In genomic region chr1:43382027-43382771, GRCh38 we compare ENCODE assay signal across 11 cellular contexts.
DNase-seq lines count a peak whose midpoint lies in the region; ATAC-seq lines count a peak whose summit lies in the region.
"Had no signal": no experiment of that assay in that cellular context is flagged by ENCODE, and none has a peak within 500 bp of the region (broad histone marks: within the 10 kb centered on the region; RNA-seq: fewer than 3 reads in every experiment).

No MANE protein-coding gene starts in this region.

- ATAC-seq in GM18868 (IDR thresholded peaks at IDR 0.05; ENCODE audit: unreplicated experiment) (no peak), HG03432 (IDR thresholded peaks at IDR 0.05; ENCODE audit: unreplicated experiment) (no peak)
- ATAC-seq: effector memory CD8-positive, alpha-beta T cell had no signal

- peak overlapping the region; percentile 99 for H3K27ac ChIP-seq in substantia nigra (ENCODE audit: low read depth, low read length, poor library complexity, severe bottlenecking)
- H3K27ac ChIP-seq: KMS-11 had no signal

- DNase-seq in NCI-H1105 treated with DMSO at 0.1 percent for 48 hours (lab: John Stamatoyannopoulos, UW) (peak; percentile 16), NCI-H1105 (lab: John Stamatoyannopoulos, UW) (no peak), hypothalamus (lab: John Stamatoyannopoulos, UW) (peak in 42 of 51 donors; percentile 6 to 91 (median 57)), substantia nigra (lab: John Stamatoyannopoulos, UW) (peak in 47 of 49 donors; percentile 26 to 87 (median 68))
- DNase-seq: 8988T; activated effector memory CD4-positive, alpha-beta T cell treated with anti-CD3 and anti-CD28 coated beads, Interleukin-2, amount 50 U/mL, for 16 hours; effector memory CD8-positive, alpha-beta T cell; spleen had no signal
